ENCODE assay signal across 22 cellular contexts in genomic region chr18:74060511-74061028, GRCh38.
"Had no signal": no experiment of that assay in that cellular context is flagged by ENCODE, and none has a peak within 500 bp of the region (broad histone marks: within the 10 kb centered on the region; RNA-seq: fewer than 3 reads in every experiment).

No MANE protein-coding gene starts in this region.

- H3K9me3 ChIP-seq: lower lobe of right lung, prostate gland had no signal

- H3K27ac ChIP-seq: coronary artery, esophagus muscularis mucosa, hepatocyte, lower lobe of right lung, prostate gland, spleen, tibial nerve had no signal

- DNase-seq: activated CD4-positive, alpha-beta T cell treated with anti-CD3 and anti-CD28 coated beads, Interleukin-2, amount 10 ng/mL, durations not matched to agents 7 days and 5 days; activated CD8-positive, alpha-beta memory T cell treated with anti-CD3 and anti-CD28 coated beads, Interleukin-2, amount 10 ng/mL, durations not matched to agents 7 days and 5 days; activated CD8-positive, alpha-beta T cell treated with anti-CD3 and anti-CD28 coated beads for 36 hours; activated effector memory CD4-positive, alpha-beta T cell treated with anti-CD3 and anti-CD28 coated beads, Interleukin-2, amount 50 U/mL, for 16 hours; activated naive CD4-positive, alpha-beta T cell treated with anti-CD3 and anti-CD28 coated beads, Interleukin-2, amount 50 U/mL, for 16 hours; activated naive CD8-positive, alpha-beta T cell treated with anti-CD3 and anti-CD28 coated beads, Interleukin-2, amount 50 U/mL, for 24 hours; activated T-cell treated with anti-CD3 and anti-CD28 coated beads for 4 hours; cerebellar nuclear complex; glutamatergic neuron; immature natural killer cell; lower lobe of right lung; naive thymus-derived CD4-positive, alpha-beta T cell; spleen; stimulated activated CD4-positive, alpha-beta T cell treated with anti-CD3 and anti-CD28 coated beads, Interleukin-4, amount 100 ng/mL, for 1 hour; stimulated activated naive CD8-positive, alpha-beta T cell treated with anti-CD3 and anti-CD28 coated beads, Interleukin-15, Interleukin-2, amounts not matched to agents 100 U/mL and 50 U/mL, for 24 hours had no signal

- H3K4me1 Mint-ChIP-seq: immature natural killer cell had no signal

- H2AFZ ChIP-seq: hepatocyte had no signal

- H3K36me3 ChIP-seq: esophagus muscularis mucosa, lower lobe of right lung, prostate gland, spleen, tibial nerve had no signal

- ATAC-seq: activated CD8-positive, alpha-beta memory T cell treated with anti-CD3 and anti-CD28 coated beads, Interleukin-2, amount 10 ng/mL, durations not matched to agents 7 days and 5 days; activated CD8-positive, alpha-beta T cell treated with anti-CD3 and anti-CD28 coated beads for 36 hours; activated naive CD8-positive, alpha-beta T cell treated with anti-CD3 and anti-CD28 coated beads, Interleukin-2, amount 50 U/mL, for 24 hours; left lobe of liver; lower lobe of right lung; naive thymus-derived CD4-positive, alpha-beta T cell; stimulated activated naive CD8-positive, alpha-beta T cell treated with anti-CD3 and anti-CD28 coated beads, Interleukin-15, Interleukin-2, amounts not matched to agents 100 U/mL and 50 U/mL, for 24 hours had no signal

- H3K27ac Mint-ChIP-seq: activated CD4-positive, alpha-beta T cell treated with anti-CD3 and anti-CD28 coated beads, Interleukin-2, amount 10 ng/mL, durations not matched to agents 7 days and 5 days; activated CD8-positive, alpha-beta memory T cell treated with anti-CD3 and anti-CD28 coated beads, Interleukin-2, amount 10 ng/mL, durations not matched to agents 7 days and 5 days; activated CD8-positive, alpha-beta T cell treated with anti-CD3 and anti-CD28 coated beads for 36 hours; activated naive CD8-positive, alpha-beta T cell treated with anti-CD3 and anti-CD28 coated beads, Interleukin-2, amount 50 U/mL, for 24 hours; immature natural killer cell; naive thymus-derived CD4-positive, alpha-beta T cell had no signal

- H3K79me2 ChIP-seq: hepatocyte had no signal

- H3K4me3 ChIP-seq: coronary artery, esophagus muscularis mucosa, hepatocyte, lower lobe of right lung, prostate gland, spleen, tibial nerve had no signal

- H3K36me3 Mint-ChIP-seq: activated CD8-positive, alpha-beta memory T cell treated with anti-CD3 and anti-CD28 coated beads, Interleukin-2, amount 10 ng/mL, durations not matched to agents 7 days and 5 days; immature natural killer cell had no signal

- H3K4me1 ChIP-seq: esophagus muscularis mucosa, lower lobe of right lung, prostate gland, tibial nerve had no signal

- H3K4me3 Mint-ChIP-seq: activated CD4-positive, alpha-beta T cell treated with anti-CD3 and anti-CD28 coated beads, Interleukin-2, amount 10 ng/mL, durations not matched to agents 7 days and 5 days; activated CD8-positive, alpha-beta memory T cell treated with anti-CD3 and anti-CD28 coated beads, Interleukin-2, amount 10 ng/mL, durations not matched to agents 7 days and 5 days; activated CD8-positive, alpha-beta T cell treated with anti-CD3 and anti-CD28 coated beads for 36 hours; activated naive CD8-positive, alpha-beta T cell treated with anti-CD3 and anti-CD28 coated beads, Interleukin-2, amount 50 U/mL, for 24 hours; immature natural killer cell; naive thymus-derived CD4-positive, alpha-beta T cell had no signal

- FAIRE-seq: frontal cortex had no signal

- H3K27me3 ChIP-seq: hepatocyte, tibial nerve had no signal

- H3K27me3 Mint-ChIP-seq: activated CD4-positive, alpha-beta T cell treated with anti-CD3 and anti-CD28 coated beads, Interleukin-2, amount 10 ng/mL, durations not matched to agents 7 days and 5 days; activated CD8-positive, alpha-beta T cell treated with anti-CD3 and anti-CD28 coated beads for 36 hours; activated naive CD8-positive, alpha-beta T cell treated with anti-CD3 and anti-CD28 coated beads, Interleukin-2, amount 50 U/mL, for 24 hours had no signal
